Comparison of ENCODE assay signal across 8 cellular contexts in the genomic region with DNA sequence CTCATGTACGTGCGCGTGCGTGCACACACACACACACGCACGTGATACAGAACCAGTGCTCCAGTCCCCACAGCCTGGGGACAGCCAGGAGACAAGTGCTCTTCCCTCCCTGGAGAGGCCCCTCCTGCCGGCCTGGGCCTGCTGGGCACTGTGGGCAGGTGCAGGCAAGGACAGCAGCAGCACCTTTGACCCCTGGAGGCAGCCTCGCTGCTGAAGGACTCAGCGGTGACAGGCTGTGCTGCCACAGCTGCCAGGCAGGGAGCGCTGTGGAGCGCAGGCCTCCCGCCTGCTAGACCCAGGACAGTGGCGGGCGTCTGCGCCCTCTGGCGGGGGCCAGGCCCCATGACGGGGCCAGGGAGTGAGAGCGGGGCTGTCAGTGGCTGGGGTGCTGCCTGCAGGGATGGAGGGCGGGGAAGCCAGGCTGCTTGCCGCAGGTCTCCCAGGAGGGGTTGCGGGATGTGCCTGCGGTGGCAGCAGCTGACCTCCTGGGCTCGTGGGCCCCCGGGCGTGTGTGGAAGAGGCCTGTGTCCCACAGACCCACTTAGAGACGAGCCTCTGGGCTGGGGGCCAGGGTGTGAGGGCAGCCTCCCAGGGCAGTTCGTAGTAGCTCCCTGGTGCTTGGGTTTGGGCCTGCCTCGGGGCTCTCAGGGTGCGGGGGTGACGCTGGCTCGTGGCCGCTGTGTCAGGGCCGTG.
DNase-seq lines count a peak whose midpoint lies in the region; ATAC-seq and TF ChIP-seq lines count a peak whose summit lies in the region.

No MANE protein-coding gene starts in this region.

- H3K27me3 ChIP-seq in H9 (ENCODE audit: insufficient read depth, low read length) (no peaks in the 10 kb centered on the region), adipocyte (replicated peaks; ENCODE audit: control insufficient read depth, insufficient read depth, low read length) (no peaks in the 10 kb centered on the region)

- H3T11ph ChIP-seq in H9 (ENCODE audit: low read length): no peak overlapping the region

- H2AK5ac ChIP-seq in H9 (ENCODE audit: insufficient read length, low read length): no peak overlapping the region

- H3K27ac Mint-ChIP-seq in H9: no peak overlapping the region

- no peak overlapping the region for H3K9ac ChIP-seq in H9 (ENCODE audit: extremely low read depth, insufficient read length, low read length)
- no peak overlapping the region for H3K9ac ChIP-seq in adipocyte (ENCODE audit: low read length)

- H3K36me3 Mint-ChIP-seq in H9 (ENCODE audit: insufficient read depth in 1 of 3, low read depth in 3 of 3): no peaks in the 10 kb centered on the region; a peak in 2 of 7 replicates

- H2BK12ac ChIP-seq in H9 (ENCODE audit: insufficient read length, low read depth, low read length): no peak overlapping the region

- H3K23ac ChIP-seq in H9 (ENCODE audit: insufficient read length, low read depth, low read length): no peak overlapping the region

- no peaks in the 10 kb centered on the region for H3K9me3 ChIP-seq in H9 (ENCODE audit: control insufficient read depth, low read depth, low read length)
- H3K9me3 ChIP-seq in adipocyte (ENCODE audit: control insufficient read depth, low read length): no peaks in the 10 kb centered on the region

- DNase-seq in GDM1 (lab: John Stamatoyannopoulos, UW): peak; percentile 65
- peak; percentile 98 for DNase-seq in H9
- DNase-seq in NCI-H1048 (lab: John Stamatoyannopoulos, UW): peak; percentile 65
- peak; percentile 76 to 86 (median 80) for DNase-seq in T-helper 1 cell
- DNase-seq in adipocyte (ENCODE audit: low read depth): peak; percentile 89
- DNase-seq in left cardiac atrium: peak; percentile 83
- DNase-seq in renal cortical epithelial cell (ENCODE audit: low read depth): peak; percentile 48

- H3K4me3 ChIP-seq in adipocyte (ENCODE audit: low read length): no peak overlapping the region

- no peak overlapping the region for H2BK20ac ChIP-seq in H9 (ENCODE audit: low read depth, low read length, poor library complexity, severe bottlenecking)

- H2BK15ac ChIP-seq in H9 (ENCODE audit: low read depth, low read length): no peak overlapping the region

- no peak overlapping the region for H4K8ac ChIP-seq in H9 (replicated peaks; ENCODE audit: insufficient read length, low read depth, low read length)

- H3K18ac ChIP-seq in H9 (ENCODE audit: insufficient read length, low read depth, low read length): no peak overlapping the region

- no peak overlapping the region for H4K91ac ChIP-seq in H9 (ENCODE audit: insufficient read length, low read depth, low read length)

- TF ChIP-seq CTCF in H9 (conservative IDR thresholded peaks at IDR 0.05): peak; percentile 100

- H3K4me1 ChIP-seq in H9 (ENCODE audit: insufficient read depth, low read length) (no peaks in the 10 kb centered on the region), adipocyte (ENCODE audit: control insufficient read depth, insufficient read depth, low read length) (peaks cover 16% of the 10 kb centered on the region)

- no peak overlapping the region for H2BK5ac ChIP-seq in H9 (ENCODE audit: insufficient read length, low read length)

- intact Hi-C loops in left cardiac atrium (cut with DNase I): loop anchor here (2.0 to 5.0 kb wide), 3 partner anchors 74 to 114 kb away; no protein-coding TSS in a partner anchor

- no peak overlapping the region for H3K14ac ChIP-seq in H9 (ENCODE audit: insufficient read depth, low read length)

- H2AFZ ChIP-seq in H9 (ENCODE audit: low read length): no peak overlapping the region

- no peak overlapping the region for H3K56ac ChIP-seq in H9 (ENCODE audit: insufficient read length, low read depth, low read length)

- peaks cover 5 to 6% of the 10 kb centered on the region in 2 experiments for H3K4me1 Mint-ChIP-seq in H9

- no peak overlapping the region for H3K4me2 ChIP-seq in H9 (ENCODE audit: insufficient read depth, insufficient read length, low read length)

- no peaks in the 10 kb centered on the region; a peak in 1 of 5 replicates for H3K9me3 Mint-ChIP-seq in H9

- H3K4ac ChIP-seq in H9 (ENCODE audit: low read depth, low read length): no peak overlapping the region

- H3K79me2 ChIP-seq in H9 (ENCODE audit: insufficient read depth, low read length): no peaks in the 10 kb centered on the region

- H2BK120ac ChIP-seq in H9 (ENCODE audit: low read depth, low read length, poor library complexity, severe bottlenecking): no peak overlapping the region

- WGBS in H9 (ENCODE audit: extremely low coverage, insufficient read length, low lambda C conversion rate): no CpG with 5 or more reads among the region's 33 CpGs

- no peaks in the 10 kb centered on the region for H3K79me1 ChIP-seq in H9 (ENCODE audit: insufficient read depth, low read depth, low read length, poor library complexity, severe bottlenecking)

- peak; percentile 70 to 88 for ATAC-seq in left cardiac atrium
- ATAC-seq in GM18870 (IDR thresholded peaks at IDR 0.05; ENCODE audit: unreplicated experiment): no peak

- H3K36me3 ChIP-seq in adipocyte (ENCODE audit: control insufficient read depth, insufficient read depth, low read length, severe bottlenecking): peaks cover 18% of the 10 kb centered on the region

- no peaks in the 10 kb centered on the region for H4K20me1 ChIP-seq in H9 (ENCODE audit: control insufficient read depth, insufficient read depth, insufficient read length)

- no peak overlapping the region for H4K5ac ChIP-seq in H9 (ENCODE audit: insufficient read length, low read depth, low read length)

- peaks cover 3% of the 10 kb centered on the region for H3K23me2 ChIP-seq in H9 (ENCODE audit: insufficient read length, low read depth, low read length, poor library complexity, severe bottlenecking)

- H3K27ac ChIP-seq in H9 (ENCODE audit: insufficient read length, low read depth, low read length): no peak overlapping the region

- H3K27me3 Mint-ChIP-seq in H9 (ENCODE audit: low read depth): no peaks in the 10 kb centered on the region

- no peak overlapping the region for H3K4me3 Mint-ChIP-seq in H9

Comparison
In these comparisons a context has a peak if more than half of its experiments do, and no peak if none do; other contexts are left out.
1. DNase-seq: peak in every context shown above with its lines; median percentile 98 in H9; 89 in adipocyte; 83 in left cardiac atrium; 80 in T-helper 1 cell; 65 in GDM1; 65 in NCI-H1048; 48 in renal cortical epithelial cell.